ENCODE assay signal across 8 cellular contexts in the genomic region with DNA sequence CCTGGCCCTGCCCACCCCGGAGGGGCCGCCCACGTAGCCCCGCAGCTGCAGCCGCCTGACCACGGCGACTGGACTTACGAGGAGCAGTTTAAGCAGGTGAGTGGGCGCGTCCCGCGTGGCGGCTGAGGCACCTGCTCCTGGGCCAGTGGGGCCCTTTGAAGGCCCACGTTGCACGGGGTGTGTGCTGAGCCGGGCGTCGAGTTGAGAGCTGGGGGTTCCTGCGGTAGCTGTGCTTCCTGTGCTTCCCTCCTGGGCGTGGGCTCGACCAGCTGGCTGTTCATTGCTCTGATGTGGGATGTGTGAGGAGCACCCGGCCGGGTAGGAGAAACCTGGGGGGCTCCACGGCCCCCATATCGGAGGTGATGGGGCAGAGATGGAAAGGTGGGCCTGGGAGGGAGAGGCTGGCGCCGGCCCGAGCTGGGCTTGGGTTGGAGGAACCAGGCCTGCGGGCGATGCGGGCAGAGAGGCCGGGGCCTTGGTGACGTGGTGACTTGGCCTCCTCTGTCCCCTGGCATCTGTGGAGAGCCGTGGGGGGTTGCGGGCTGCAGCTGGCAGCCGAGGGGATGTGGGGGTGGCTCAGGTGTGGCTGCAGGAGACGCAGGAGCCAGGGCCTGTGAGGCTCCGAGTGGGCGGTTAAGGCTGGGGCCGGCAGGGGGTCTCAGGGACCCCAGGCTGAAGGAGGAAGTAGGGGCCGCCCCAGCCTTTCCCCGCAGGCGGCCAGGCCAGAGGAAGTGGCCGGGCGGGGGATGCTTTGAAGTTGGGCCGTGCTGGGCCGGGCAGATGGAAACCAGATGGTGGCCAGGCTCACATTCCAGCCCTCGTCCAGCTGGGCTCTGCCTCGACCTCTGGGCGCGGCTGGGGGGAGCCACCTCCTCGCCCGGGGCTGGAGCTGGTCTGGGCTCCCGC. TPM values are rescaled to one million over a fixed set of nuclear protein-coding genes. Genes with fewer than 3 reads are reported as not detected.
DNase-seq lines count a peak whose midpoint lies in the region; ATAC-seq, FAIRE-seq and TF ChIP-seq lines count a peak whose summit lies in the region.

No MANE protein-coding gene starts in this region.

- peak; percentile 68 for DNase-seq in H4 (ENCODE audit: low spot score)
- DNase-seq in WTC11 (ENCODE audit: low spot score): no peak
- DNase-seq in H1 (ENCODE audit: low read depth in 1 of 2, low spot score in 2 of 2): peak in 1 of 2 experiments; percentile 56
- DNase-seq in natural killer cell: no peak
- DNase-seq in NCI-H345 treated with DMSO at 0.1 percent for 48 hours (lab: John Stamatoyannopoulos, UW; ENCODE audit: unreplicated experiment): no peak
- DNase-seq in D341Med (ENCODE audit: low spot score): no peak

- peaks cover under 1 to 17% (median 6%) of the 10 kb centered on the region in 4 experiments for H3K4me1 ChIP-seq in H1 (replicated peaks in 1 of 4; ENCODE audit: control insufficient read depth in 3 of 4, insufficient read depth in 4 of 4, low read length in 3 of 4)

- TF ChIP-seq CTCF in WTC11 (IDR thresholded peaks at IDR 0.05) (no peak), H1 (IDR thresholded peaks at IDR 0.05; ENCODE audit: control extremely low read depth in 1 of 3, insufficient read depth in 1 of 3, low read depth in 1 of 3, low read length in 3 of 3) (no peak), natural killer cell (IDR thresholded peaks at IDR 0.05) (no peak)

- intact Hi-C loops in natural killer cell (cut with micrococcal nuclease): no loop called here

- H4K8ac ChIP-seq in H1 (ENCODE audit: extremely low read depth, insufficient read depth, low read length): peak overlapping the region; percentile 73; the same call in 1 of the 2 replicates

- peak overlapping the region; percentile 55; the same call in 1 of the 2 replicates for H3K27ac ChIP-seq in H1 (ENCODE audit: low read depth, low read length)

- no peak overlapping the region for H3K23ac ChIP-seq in H1 (ENCODE audit: insufficient read length)

- H3K4me1 Mint-ChIP-seq in WTC11 (peaks cover 16% of the 10 kb centered on the region), natural killer cell (peaks cover 9 to 36% of the 10 kb centered on the region in 2 donors)

- no peak overlapping the region for H3K14ac ChIP-seq in H1 (ENCODE audit: insufficient read length)

- H4K91ac ChIP-seq in H1 (replicated peaks; ENCODE audit: insufficient read length, low read length): peak overlapping the region; percentile 73

- H2AK5ac ChIP-seq in H1 (ENCODE audit: low read depth, low read length): 0 out of 2 replicates have a peak overlapping the region, but pooled peaks have one; percentile 39

- H3K27me3 Mint-ChIP-seq in WTC11 (ENCODE audit: low read depth): no peaks in the 10 kb centered on the region
- peaks cover 0 to 3% of the 10 kb centered on the region in 2 donors for H3K27me3 Mint-ChIP-seq in natural killer cell (ENCODE audit: low read depth in 2 of 2)

- no peak for FAIRE-seq in H1 (lab: Jason Lieb, UNC)

- peaks cover 3 to 19% (median 12%) of the 10 kb centered on the region in 4 experiments; a peak in 7 of 8 replicates for H3K36me3 ChIP-seq in H1 (ENCODE audit: control insufficient read depth in 2 of 4, insufficient read depth in 4 of 4, low read length in 3 of 4)

- CTCF ChIA-PET in WTC11 (lab: Charles Lee) (interaction anchor here (0.9 to 3.4 kb wide), 3 partner anchors 27 to 52 kb away, joined by 6 to 13 read pairs (median 6); no protein-coding TSS in a partner anchor), H1 (lab: Charles Lee; ENCODE audit: partially characterized antibody) (interaction anchor here (0.7 to 1.5 kb wide), 6 partner anchors 10 to 66 kb away, joined by 3 read pairs; no protein-coding TSS in a partner anchor)

- H4K5ac ChIP-seq in H1 (ENCODE audit: insufficient read length, low read depth, low read length): no peak overlapping the region

- peaks cover 10% of the 10 kb centered on the region; the same call in 1 of the 2 replicates for H3K79me1 ChIP-seq in H1 (ENCODE audit: low read depth, low read length)

- H3K23me2 ChIP-seq in H1 (ENCODE audit: low read depth, low read length): no peaks in the 10 kb centered on the region

- no peak for TF ChIP-seq EP300 in H1 (IDR thresholded peaks at IDR 0.05; ENCODE audit: borderline replicate concordance in 1 of 2, low read depth in 2 of 2, low read length in 2 of 2)

- no peak overlapping the region for H3K4ac ChIP-seq in H1 (replicated peaks; ENCODE audit: insufficient read length, low read depth, low read length)

- no peak overlapping the region for H3K4me3 Mint-ChIP-seq in WTC11
- H3K4me3 Mint-ChIP-seq in natural killer cell: peak overlapping the region; percentile 88

- H2BK15ac ChIP-seq in H1 (ENCODE audit: low read length): 0 out of 2 replicates have a peak overlapping the region, but pooled peaks have one; percentile 61

- H3K79me2 ChIP-seq in H1 (ENCODE audit: control insufficient read depth in 1 of 2, insufficient read depth in 2 of 2, low read length in 2 of 2): peaks cover 0 to 52% of the 10 kb centered on the region in 2 experiments; a peak in 3 of 4 replicates

- no peak overlapping the region for H3K4me3 ChIP-seq in H1 (ENCODE audit: extremely low read depth in 1 of 4, insufficient read depth in 2 of 4, low read depth in 3 of 4, low read length in 4 of 4)

- H2BK20ac ChIP-seq in H1 (ENCODE audit: low read length): no peak overlapping the region

- no peak for TF ChIP-seq RAD21 in H1 (IDR thresholded peaks at IDR 0.05 in 1 of 2, conservative IDR thresholded peaks at IDR 0.05 in 1 of 2; ENCODE audit: low read depth in 2 of 2, low read length in 2 of 2)

- H2BK5ac ChIP-seq in H1 (ENCODE audit: low read depth, low read length): peak overlapping the region; percentile 66; the same call in 1 of the 2 replicates

- H3K36me3 Mint-ChIP-seq in WTC11 (peaks cover 15% of the 10 kb centered on the region), natural killer cell (no peaks in the 10 kb centered on the region)

- no peaks in the 10 kb centered on the region for H3K9me3 Mint-ChIP-seq in WTC11
- no peaks in the 10 kb centered on the region for H3K9me3 Mint-ChIP-seq in natural killer cell

- no peak overlapping the region for H3K9ac ChIP-seq in H1 (replicated peaks in 1 of 4; ENCODE audit: extremely low read depth in 1 of 4, low read depth in 3 of 4, low read length in 3 of 4)

- H2BK120ac ChIP-seq in H1 (replicated peaks; ENCODE audit: low read depth, low read length): no peak overlapping the region

- WGBS in H1 (ENCODE audit: extremely low coverage in 1 of 2, insufficient coverage in 1 of 2, insufficient read length in 1 of 2, insufficient replicate concordance in 2 of 2, low coverage in 1 of 2, low lambda C conversion rate in 2 of 2, missing lambda C conversion rate in 1 of 2), 2 experiments: 75% methylated on average over 46 of the region's 54 CpGs; no CpG with 5 or more reads in 1 of the 2 experiments

- H2AFZ ChIP-seq in H1 (ENCODE audit: low read length): no peak overlapping the region

- no peak overlapping the region for H3K4me2 ChIP-seq in H1 (ENCODE audit: insufficient read depth in 1 of 2, low read depth in 2 of 2, low read length in 2 of 2)

- ATAC-seq in WTC11: peak; percentile 18; the same call in 1 of the 2 replicates
- peak; percentile 64 to 72 (median 66) for ATAC-seq in natural killer cell
- no peak for ATAC-seq in HG02588 (IDR thresholded peaks at IDR 0.05; ENCODE audit: unreplicated experiment)
- ATAC-seq in HG03025 (IDR thresholded peaks at IDR 0.05; ENCODE audit: low FRiP score, unreplicated experiment): no peak

- peak overlapping the region; percentile 48; the same call in 1 of the 2 replicates for H3K18ac ChIP-seq in H1 (ENCODE audit: extremely low read depth, low read length)

- peak overlapping the region; percentile 63; the same call in 1 of the 2 replicates for H3K27ac Mint-ChIP-seq in WTC11
- H3K27ac Mint-ChIP-seq in natural killer cell: peak overlapping the region; percentile 56 to 90

- no peak overlapping the region for H2BK12ac ChIP-seq in H1 (ENCODE audit: low read depth, low read length)

- no peak for TF ChIP-seq POLR2A in H1 (IDR thresholded peaks at IDR 0.05; ENCODE audit: control extremely low read depth in 1 of 2, low read depth in 2 of 2, low read length in 2 of 2)

- H3K56ac ChIP-seq in H1 (replicated peaks; ENCODE audit: insufficient read length, low read depth, low read length): no peak overlapping the region

- no peaks in the 10 kb centered on the region for H3K27me3 ChIP-seq in H1 (replicated peaks in 1 of 4; ENCODE audit: control insufficient read depth in 3 of 4, extremely low read depth in 1 of 4, insufficient read depth in 3 of 4, low read length in 3 of 4)

- H3K9me3 ChIP-seq in H1 (ENCODE audit: insufficient read depth in 2 of 2, low read depth in 1 of 2, low read length in 1 of 2): no peaks in the 10 kb centered on the region

- POLR2A ChIA-PET in WTC11 (lab: Charles Lee): interaction anchor here (1.0 kb wide), 1 partner anchor 62 kb away, joined by 3 read pairs; no protein-coding TSS in a partner anchor
- POLR2A ChIA-PET in H1 (lab: Charles Lee; ENCODE audit: partially characterized antibody): interaction anchor here (0.6 to 1.9 kb wide), 7 partner anchors 12 to 130 kb away, joined by 3 to 6 read pairs (median 3); no protein-coding TSS in a partner anchor

- peaks cover 3 to 17% of the 10 kb centered on the region in 2 experiments for H4K20me1 ChIP-seq in H1 (replicated peaks in 1 of 2; ENCODE audit: control insufficient read depth in 1 of 2, insufficient read depth in 2 of 2, low read length in 2 of 2)

RNA-seq across cellular contexts. Expression of a gene that starts 7.1 kb away (rescaled TPM):
- 2.3 and 9.0 TPM in 2 replicates for total RNA-seq in H4 (2014; rRNA removed; shearing (Covaris generic))
- total RNA-seq in WTC11 (2021): 102 to 116 TPM (median 113 TPM) in 3 replicates
- total RNA-seq in H1 (2021; fragmentation: NEBNext Ultra II Directional; extraction: Animal tissue kit (Norgen Biotek cat#: 25700)): 77.4 and 78.4 TPM in 2 replicates
- 40.5 and 59.3 TPM in 2 replicates for polyA plus RNA-seq in H1 (2011; rRNA removed)
- polyA plus RNA-seq in H1 (2011; cell fraction: cytosol; rRNA removed): 36.7 TPM
- polyA plus RNA-seq in H1 (2011; cell fraction: nucleus; rRNA removed): 81.3 TPM
- polyA plus RNA-seq in H1 (2012, experiment 1 of 2): 54.1 to 64.5 TPM (median 58.9 TPM) in 4 replicates
- polyA plus RNA-seq in H1 (2012, experiment 2 of 2): 42.7 TPM
- polyA plus RNA-seq in H1 (2013, experiment 1 of 2): 56.0 TPM
- 52.3 TPM for polyA plus RNA-seq in H1 (2013, experiment 2 of 2)
- polyA minus RNA-seq in H1 (2011; rRNA and poly(A)+ RNA removed): 69.0 and 86.2 TPM in 2 replicates
- 101 TPM for polyA minus RNA-seq in H1 (2011; cell fraction: cytosol; rRNA and poly(A)+ RNA removed)
- 66.4 TPM for polyA minus RNA-seq in H1 (2011; cell fraction: nucleus; rRNA and poly(A)+ RNA removed)
- 10 to 100 TPM; 15.9 to 24.6 (median 24.2) TPM for total RNA-seq in natural killer cell

RNA-seq across cellular contexts. Expression of a gene that starts 15.8 kb away (rescaled TPM):
- total RNA-seq in H4 (2014; rRNA removed; shearing (Covaris generic)): not detected in 2 replicates
- total RNA-seq in WTC11 (2021) (2.9 to 4.4 TPM (median 3.6 TPM) in 3 replicates), natural killer cell (under 1 TPM in 1 of 3 donors, not detected in 2; 0.31 TPM)
- total RNA-seq in H1 (2021; fragmentation: NEBNext Ultra II Directional; extraction: Animal tissue kit (Norgen Biotek cat#: 25700)): 2.3 and 2.6 TPM in 2 replicates
- polyA plus RNA-seq in H1 (2011; rRNA removed): 2.7 and 5.1 TPM in 2 replicates
- 3.4 TPM for polyA plus RNA-seq in H1 (2011; cell fraction: cytosol; rRNA removed)
- 10.4 TPM for polyA plus RNA-seq in H1 (2011; cell fraction: nucleus; rRNA removed)
- polyA plus RNA-seq in H1 (2012, experiment 1 of 2): 1.2 to 2.3 TPM (median 1.8 TPM) in 4 replicates
- 1.5 TPM for polyA plus RNA-seq in H1 (2012, experiment 2 of 2)
- polyA plus RNA-seq in H1 (2013, experiment 1 of 2): 3.0 TPM
- 2.4 TPM for polyA plus RNA-seq in H1 (2013, experiment 2 of 2)
- 0.32 and 0.68 TPM in 2 replicates for polyA minus RNA-seq in H1 (2011; rRNA and poly(A)+ RNA removed)
- 0.88 TPM for polyA minus RNA-seq in H1 (2011; cell fraction: cytosol; rRNA and poly(A)+ RNA removed)
- polyA minus RNA-seq in H1 (2011; cell fraction: nucleus; rRNA and poly(A)+ RNA removed): 0.80 TPM

RNA-seq across cellular contexts. Expression of a gene that starts 19.9 kb away (rescaled TPM):
- 20.3 and 26.8 TPM in 2 replicates for total RNA-seq in H4 (2014; rRNA removed; shearing (Covaris generic))
- total RNA-seq in WTC11 (2021): 85.5 to 99.5 TPM (median 88.3 TPM) in 3 replicates
- total RNA-seq in H1 (2021; fragmentation: NEBNext Ultra II Directional; extraction: Animal tissue kit (Norgen Biotek cat#: 25700)): 76.1 and 76.8 TPM in 2 replicates
- 102 and 151 TPM in 2 replicates for polyA plus RNA-seq in H1 (2011; rRNA removed)
- polyA plus RNA-seq in H1 (2011; cell fraction: cytosol; rRNA removed): 65.9 TPM
- 119 TPM for polyA plus RNA-seq in H1 (2011; cell fraction: nucleus; rRNA removed)
- polyA plus RNA-seq in H1 (2012, experiment 1 of 2): 45.6 to 106 TPM (median 70.3 TPM) in 4 replicates
- 76.6 TPM for polyA plus RNA-seq in H1 (2012, experiment 2 of 2)
- polyA plus RNA-seq in H1 (2013, experiment 1 of 2): 118 TPM
- polyA plus RNA-seq in H1 (2013, experiment 2 of 2): 105 TPM
- 24.5 and 26.8 TPM in 2 replicates for polyA minus RNA-seq in H1 (2011; rRNA and poly(A)+ RNA removed)
- 31.3 TPM for polyA minus RNA-seq in H1 (2011; cell fraction: cytosol; rRNA and poly(A)+ RNA removed)
- polyA minus RNA-seq in H1 (2011; cell fraction: nucleus; rRNA and poly(A)+ RNA removed): 24.6 TPM
- 100 to 1,000 TPM in 1 of 3 donors, 10 to 100 TPM in 2; 88.7 to 106 (median 97.8) TPM for total RNA-seq in natural killer cell

RNA-seq across cellular contexts. Expression of a gene that starts 39.6 kb away (rescaled TPM):
- not detected in 2 replicates for total RNA-seq in H4 (2014; rRNA removed; shearing (Covaris generic))
- total RNA-seq in WTC11 (2021) (not detected in 3 replicates), natural killer cell (not detected)
- total RNA-seq in H1 (2021; fragmentation: NEBNext Ultra II Directional; extraction: Animal tissue kit (Norgen Biotek cat#: 25700)): not detected in 2 replicates
- not detected in 2 replicates for polyA plus RNA-seq in H1 (2011; rRNA removed)
- polyA plus RNA-seq in H1 (2011; cell fraction: cytosol; rRNA removed): not detected
- not detected for polyA plus RNA-seq in H1 (2011; cell fraction: nucleus; rRNA removed)
- not detected in 4 replicates for polyA plus RNA-seq in H1 (2012, experiment 1 of 2)
- polyA plus RNA-seq in H1 (2012, experiment 2 of 2): not detected
- polyA plus RNA-seq in H1 (2013, experiment 1 of 2): not detected
- not detected for polyA plus RNA-seq in H1 (2013, experiment 2 of 2)
- polyA minus RNA-seq in H1 (2011; rRNA and poly(A)+ RNA removed): under 0.01 TPM in 1 of 2 replicates, not detected in the other
- polyA minus RNA-seq in H1 (2011; cell fraction: cytosol; rRNA and poly(A)+ RNA removed): not detected
- polyA minus RNA-seq in H1 (2011; cell fraction: nucleus; rRNA and poly(A)+ RNA removed): not detected

RNA-seq across cellular contexts. Expression of a gene that starts 39.9 kb away (rescaled TPM):
- total RNA-seq in H4 (2014; rRNA removed; shearing (Covaris generic)): 16.6 and 27.4 TPM in 2 replicates
- total RNA-seq in WTC11 (2021) (66.9 to 88.8 TPM (median 84.5 TPM) in 3 replicates), natural killer cell (10 to 100 TPM; 44.2 to 50.1 (median 44.7) TPM)
- total RNA-seq in H1 (2021; fragmentation: NEBNext Ultra II Directional; extraction: Animal tissue kit (Norgen Biotek cat#: 25700)): 51.0 and 55.9 TPM in 2 replicates
- 67.2 and 134 TPM in 2 replicates for polyA plus RNA-seq in H1 (2011; rRNA removed)
- 48.2 TPM for polyA plus RNA-seq in H1 (2011; cell fraction: cytosol; rRNA removed)
- polyA plus RNA-seq in H1 (2011; cell fraction: nucleus; rRNA removed): 64.8 TPM
- polyA plus RNA-seq in H1 (2012, experiment 1 of 2): 29.8 to 51.8 TPM (median 46.8 TPM) in 4 replicates
- 56.1 TPM for polyA plus RNA-seq in H1 (2012, experiment 2 of 2)
- polyA plus RNA-seq in H1 (2013, experiment 1 of 2): 21.0 TPM
- 20.8 TPM for polyA plus RNA-seq in H1 (2013, experiment 2 of 2)
- polyA minus RNA-seq in H1 (2011; rRNA and poly(A)+ RNA removed): 22.8 and 26.1 TPM in 2 replicates
- polyA minus RNA-seq in H1 (2011; cell fraction: cytosol; rRNA and poly(A)+ RNA removed): 72.5 TPM
- polyA minus RNA-seq in H1 (2011; cell fraction: nucleus; rRNA and poly(A)+ RNA removed): 38.6 TPM

Comparison
In these comparisons a context has a peak if more than half of its experiments do, and no peak if none do; other contexts are left out.
1. ATAC-seq: peak in WTC11 (single experiment) and natural killer cell (3 of 3); none in HG02588 (single experiment) and HG03025 (single experiment).